ENCODE assay signal across 34 cellular contexts in genomic region chr1:42075179-42075578, GRCh38.
"Had no signal": no experiment of that assay in that cellular context is flagged by ENCODE, and none has a peak within 500 bp of the region (broad histone marks: within the 10 kb centered on the region; RNA-seq: fewer than 3 reads in every experiment).

No MANE protein-coding gene starts in this region.

- H3K4me3 ChIP-seq: MG63 had no signal

- H3K36me3 ChIP-seq: MG63 had no signal

- DNase-seq: Kasumi-1, MG63, MM.1S, MV-4-11, NCI-H1048, NCI-H1092, NCI-H1092 treated with DMSO at 0.1 percent for 48 hours, NCI-H1105, NCI-H1105 treated with DMSO at 0.1 percent for 48 hours, NCI-H1417, NCI-H1417 treated with DMSO at 0.1 percent for 48 hours, NCI-H1436, NCI-H1436 treated with DMSO at 0.1 percent for 48 hours, NCI-H146, NCI-H1694, NCI-H1694 treated with DMSO at 0.1 percent for 48 hours, NCI-H187, NCI-H187 treated with DMSO at 0.1 percent for 48 hours, NCI-H1930, NCI-H2029, NCI-H2029 treated with DMSO at 0.1 percent for 48 hours, NCI-H2081, NCI-H2081 treated with DMSO at 0.1 percent for 48 hours, NCI-H2107, NCI-H2171, NCI-H2171 treated with DMSO at 0.1 percent for 48 hours, NCI-H2227 treated with DMSO at 0.1 percent for 48 hours, NCI-H226, NCI-H345, NCI-H446, NCI-H446 treated with DMSO at 0.1 percent for 48 hours, NCI-H510A, NCI-H510A treated with DMSO at 0.1 percent for 48 hours, NCI-H524 had no signal

- H3K9me3 ChIP-seq: MG63 had no signal
